Comparison of ENCODE assay signal across 8 cellular contexts in the genomic region with DNA sequence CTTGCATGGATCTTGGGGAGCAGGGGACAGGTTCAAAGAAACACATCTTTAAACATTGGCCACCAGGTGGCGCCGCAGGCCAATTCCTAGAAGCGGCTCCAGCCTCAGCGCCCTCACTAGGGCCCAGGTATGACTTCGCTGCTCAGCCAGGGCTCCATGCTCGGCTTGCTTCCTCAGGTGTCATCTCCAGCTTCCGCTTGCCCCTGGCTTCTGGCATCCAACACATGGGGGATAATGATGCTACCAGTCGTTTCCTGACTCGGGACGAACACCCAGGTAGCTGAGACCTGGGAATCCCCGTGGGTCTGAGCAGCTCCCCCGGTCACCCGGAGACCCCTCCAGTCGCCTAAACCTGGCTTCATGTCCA. TPM values are rescaled to one million over a fixed set of nuclear protein-coding genes. Genes with fewer than 3 reads are reported as not detected.
DNase-seq lines count a peak whose midpoint lies in the region; ATAC-seq and TF ChIP-seq lines count a peak whose summit lies in the region.

No MANE protein-coding gene starts in this region.

- no peak overlapping the region for H4K5ac ChIP-seq in H9 (ENCODE audit: insufficient read length, low read depth, low read length)

- peaks cover 6 to 7% of the 10 kb centered on the region in 2 donors for H3K27me3 Mint-ChIP-seq in CD4-positive, alpha-beta memory T cell
- H3K27me3 Mint-ChIP-seq in H9 (ENCODE audit: low read depth), result no peaks in the 10 kb centered on the region
- no peaks in the 10 kb centered on the region for H3K27me3 Mint-ChIP-seq in brain

- H4K8ac ChIP-seq in H9 (replicated peaks; ENCODE audit: insufficient read length, low read depth, low read length), result no peak overlapping the region

- H3K4me2 ChIP-seq in H9 (ENCODE audit: insufficient read depth, insufficient read length, low read length), result no peak overlapping the region

- no peaks in the 10 kb centered on the region for H3K36me3 ChIP-seq in CD4-positive, alpha-beta memory T cell (ENCODE audit: insufficient read depth, low read length)

- H3K9me3 ChIP-seq in CD4-positive, alpha-beta memory T cell (ENCODE audit: control insufficient read depth in 1 of 2, low read length in 2 of 2), result no peaks in the 10 kb centered on the region
- H3K9me3 ChIP-seq in H9 (ENCODE audit: control insufficient read depth, low read depth, low read length), result no peaks in the 10 kb centered on the region

- CTCF ChIA-PET in CD4-positive, alpha-beta memory T cell (lab: Charles Lee; ENCODE audit: partially characterized antibody), result interaction anchor here (0.8 to 18.7 kb wide), 19 partner anchors 9 to 227 kb away, joined by 3 to 716 read pairs (median 4); a partner anchor contains a TSS

- no peak overlapping the region for H2BK12ac ChIP-seq in H9 (ENCODE audit: insufficient read length, low read depth, low read length)

- no peak overlapping the region for H2BK5ac ChIP-seq in H9 (ENCODE audit: insufficient read length, low read length)

- no peak overlapping the region for H3K14ac ChIP-seq in H9 (ENCODE audit: insufficient read depth, low read length)

- no peaks in the 10 kb centered on the region for H4K20me1 ChIP-seq in H9 (ENCODE audit: control insufficient read depth, insufficient read depth, insufficient read length)

- no peak overlapping the region for H3K56ac ChIP-seq in H9 (ENCODE audit: insufficient read length, low read depth, low read length)

- H3K4me1 ChIP-seq in CD4-positive, alpha-beta memory T cell (ENCODE audit: insufficient read depth, low read length), result peaks cover 6% of the 10 kb centered on the region
- H3K4me1 ChIP-seq in H9 (ENCODE audit: insufficient read depth, low read length), result peaks cover 5% of the 10 kb centered on the region

- no peak overlapping the region for H3K23ac ChIP-seq in H9 (ENCODE audit: insufficient read length, low read depth, low read length)

- H2AK5ac ChIP-seq in H9 (ENCODE audit: insufficient read length, low read length), result no peak overlapping the region

- no peak overlapping the region for H3K27ac ChIP-seq in CD4-positive, alpha-beta memory T cell (ENCODE audit: low read depth, low read length)
- no peak overlapping the region for H3K27ac ChIP-seq in H9 (ENCODE audit: insufficient read length, low read depth, low read length)
- no peak overlapping the region for H3K27ac ChIP-seq in VCaP

- no peak overlapping the region for H3K4me3 ChIP-seq in CD4-positive, alpha-beta memory T cell (ENCODE audit: low read length in 2 of 2)

- H3K27ac Mint-ChIP-seq in CD4-positive, alpha-beta memory T cell, result peak overlapping the region in 5 of 7 donors; percentile 11 to 79 (median 61)
- peak overlapping the region in 2 of 3 experiments; percentile 46 to 62; a peak in 4 of 7 replicates for H3K27ac Mint-ChIP-seq in H9
- H3K27ac Mint-ChIP-seq in brain, result peak overlapping the region; percentile 84 to 96 (median 90)

- peak overlapping the region in 1 of 8 donors; percentile 16 for H3K4me3 Mint-ChIP-seq in CD4-positive, alpha-beta memory T cell
- H3K4me3 Mint-ChIP-seq in H9, result no peak overlapping the region; a peak in 1 of 5 replicates
- peak overlapping the region; percentile 36 to 74 (median 50) for H3K4me3 Mint-ChIP-seq in brain

- no peaks in the 10 kb centered on the region for H3K23me2 ChIP-seq in H9 (ENCODE audit: insufficient read length, low read depth, low read length, poor library complexity, severe bottlenecking)

- no peaks in the 10 kb centered on the region for H3K9me3 Mint-ChIP-seq in CD4-positive, alpha-beta memory T cell
- H3K9me3 Mint-ChIP-seq in H9 (no peaks in the 10 kb centered on the region), brain (no peaks in the 10 kb centered on the region)

- no peaks in the 10 kb centered on the region for H3K79me2 ChIP-seq in H9 (ENCODE audit: insufficient read depth, low read length)

- POLR2A ChIA-PET in CD4-positive, alpha-beta memory T cell (lab: Charles Lee; ENCODE audit: partially characterized antibody), result interaction anchor here (1.4 to 19.7 kb wide), 2 partner anchors 31 to 135 kb away, joined by 3 to 527 read pairs; a partner anchor contains a TSS

- peak; percentile 90 for TF ChIP-seq CTCF in H9 (conservative IDR thresholded peaks at IDR 0.05)
- peak; percentile 86 for TF ChIP-seq CTCF in VCaP (conservative IDR thresholded peaks at IDR 0.05)
- TF ChIP-seq CTCF in brain (conservative IDR thresholded peaks at IDR 0.05), result peak; percentile 96 to 97

- no peak overlapping the region for H3K9ac ChIP-seq in H9 (ENCODE audit: extremely low read depth, insufficient read length, low read length)

- H3K18ac ChIP-seq in H9 (ENCODE audit: insufficient read length, low read depth, low read length), result no peak overlapping the region

- H4K91ac ChIP-seq in H9 (ENCODE audit: insufficient read length, low read depth, low read length), result no peak overlapping the region

- H3K27me3 ChIP-seq in CD4-positive, alpha-beta memory T cell (ENCODE audit: insufficient read depth, low read length), result no peaks in the 10 kb centered on the region
- H3K27me3 ChIP-seq in H9 (ENCODE audit: insufficient read depth, low read length), result no peaks in the 10 kb centered on the region

- peaks cover 6 to 18% (median 12%) of the 10 kb centered on the region in 4 donors for H3K4me1 Mint-ChIP-seq in CD4-positive, alpha-beta memory T cell
- H3K4me1 Mint-ChIP-seq in H9 (peaks cover 33 to 36% of the 10 kb centered on the region in 2 experiments), brain (peaks cover 54% of the 10 kb centered on the region)

- H2BK20ac ChIP-seq in H9 (ENCODE audit: low read depth, low read length, poor library complexity, severe bottlenecking), result no peak overlapping the region

- intact Hi-C loops in CD4-positive, alpha-beta memory T cell (cut with micrococcal nuclease), result loop anchor here (1.0 to 10.0 kb wide), 4 partner anchors 39 to 414 kb away; a partner anchor contains a TSS

- H2BK120ac ChIP-seq in H9 (ENCODE audit: low read depth, low read length, poor library complexity, severe bottlenecking), result no peak overlapping the region

- no peak overlapping the region for H3K4ac ChIP-seq in H9 (ENCODE audit: low read depth, low read length)

- no peak overlapping the region for H3T11ph ChIP-seq in H9 (ENCODE audit: low read length)

- peak; percentile 78 to 84 (median 81) for DNase-seq in CD4-positive, alpha-beta memory T cell
- peak; percentile 93 for DNase-seq in H9
- peak; percentile 91 for DNase-seq in NCI-H2107 treated with DMSO at 0.1 percent for 48 hours (lab: John Stamatoyannopoulos, UW; ENCODE audit: unreplicated experiment)
- DNase-seq in iris pigment epithelial cell (ENCODE audit: low read depth), result peak; percentile 70
- DNase-seq in stimulated activated CD4-positive, alpha-beta T cell treated with anti-CD3 and anti-CD28 coated beads, Interleukin-1b, Interleukin-23, amount 100 ng/mL, for 1 hour (ENCODE audit: low read depth in 2 of 2), result peak; percentile 76 to 84

- H3K79me1 ChIP-seq in H9 (ENCODE audit: insufficient read depth, low read depth, low read length, poor library complexity, severe bottlenecking), result no peaks in the 10 kb centered on the region

- no peaks in the 10 kb centered on the region for H3K36me3 Mint-ChIP-seq in CD4-positive, alpha-beta memory T cell
- H3K36me3 Mint-ChIP-seq in H9 (ENCODE audit: insufficient read depth in 1 of 3, low read depth in 3 of 3), result peaks cover 10 to 33% (median 28%) of the 10 kb centered on the region in 3 experiments; a peak in 6 of 7 replicates
- peaks cover 42% of the 10 kb centered on the region for H3K36me3 Mint-ChIP-seq in brain

- WGBS in H9 (ENCODE audit: extremely low coverage, insufficient read length, low lambda C conversion rate), result no CpG with 5 or more reads among the region's 14 CpGs

- no peak overlapping the region for H2BK15ac ChIP-seq in H9 (ENCODE audit: low read depth, low read length)

- ATAC-seq in HG03469 (IDR thresholded peaks at IDR 0.05; ENCODE audit: unreplicated experiment), result no peak

- no peak overlapping the region for H2AFZ ChIP-seq in H9 (ENCODE audit: low read length)

RNA-seq across cellular contexts. Expression of a gene that starts 8.5 kb away (rescaled TPM):
- not detected for total RNA-seq in CD4-positive, alpha-beta memory T cell
- polyA plus RNA-seq in CD4-positive, alpha-beta memory T cell, result not detected
- total RNA-seq in H9 (2021), result 64.6 and 68.0 TPM in 2 replicates
- 91.7 TPM for polyA plus RNA-seq in brain (ENCODE audit: insufficient read depth, low read depth, low replicate concordance)

RNA-seq across cellular contexts. Expression of a gene that starts 23.7 kb away (rescaled TPM):
- 10 to 100 TPM; 29.7 to 33.8 TPM for total RNA-seq in CD4-positive, alpha-beta memory T cell
- polyA plus RNA-seq in CD4-positive, alpha-beta memory T cell, result 10 to 100 TPM; 19.1 to 47.1 TPM
- 51.0 and 52.7 TPM in 2 replicates for total RNA-seq in H9 (2021)
- 55.1 TPM for polyA plus RNA-seq in brain (ENCODE audit: insufficient read depth, low read depth, low replicate concordance)

RNA-seq across cellular contexts. Expression of a gene that starts 29.8 kb away (rescaled TPM):
- 1 to 10 TPM in 1 of 2 experiments, under 1 TPM in 1; 0.53 to 1.5 TPM for total RNA-seq in CD4-positive, alpha-beta memory T cell
- 1 to 10 TPM; 5.9 to 6.6 TPM for polyA plus RNA-seq in CD4-positive, alpha-beta memory T cell
- total RNA-seq in H9 (2021), result 42.8 and 43.1 TPM in 2 replicates
- 113 TPM for polyA plus RNA-seq in brain (ENCODE audit: insufficient read depth, low read depth, low replicate concordance)

RNA-seq across cellular contexts. Expression of a gene that starts 36.2 kb away (rescaled TPM):
- 10 to 100 TPM; 33.0 to 35.5 TPM for total RNA-seq in CD4-positive, alpha-beta memory T cell
- polyA plus RNA-seq in CD4-positive, alpha-beta memory T cell, result 100 to 1,000 TPM; 136 to 151 TPM
- total RNA-seq in H9 (2021), result 50.6 and 55.0 TPM in 2 replicates
- polyA plus RNA-seq in brain (ENCODE audit: insufficient read depth, low read depth, low replicate concordance), result 126 TPM

RNA-seq across cellular contexts. Expression of a gene that starts 37.2 kb away (rescaled TPM):
- total RNA-seq in CD4-positive, alpha-beta memory T cell, result 10 to 100 TPM; 38.0 to 39.5 TPM
- polyA plus RNA-seq in CD4-positive, alpha-beta memory T cell, result 10 to 100 TPM in 1 of 2 donors, 1 to 10 TPM in 1; 8.9 to 12.7 TPM
- total RNA-seq in H9 (2021), result 45.6 and 49.4 TPM in 2 replicates
- 92.9 TPM for polyA plus RNA-seq in brain (ENCODE audit: insufficient read depth, low read depth, low replicate concordance)

Comparison
In these comparisons a context has a peak if more than half of its experiments do, and no peak if none do; other contexts are left out.
1. H3K4me3 Mint-ChIP-seq: peak in brain (5 of 5); none in H9 (0 of 2).
2. RNA of a gene that starts 8.5 kb away (total RNA-seq): 64.6 to 68.0 TPM in H9; not detected in CD4-positive, alpha-beta memory T cell; every median in the first group is over 10 times any median in the second.
3. RNA of a gene that starts 29.8 kb away (total RNA-seq): 42.8 to 43.1 TPM in H9; 0.53 to 1.5 TPM in CD4-positive, alpha-beta memory T cell; every median in the first group is over 10 times any median in the second.
4. Peak in every context shown above with its lines, with median percentiles within 50 percentile points of each other: DNase-seq, H3K27ac Mint-ChIP-seq and CTCF ChIP-seq.